16 cellular contexts compared by ENCODE assay signal in genomic region chr11:86803136-86803535, GRCh38. TPM values are rescaled to one million over a fixed set of nuclear protein-coding genes. Genes with fewer than 3 reads are reported as not detected.
DNase-seq lines count a peak whose midpoint lies in the region; ATAC-seq and TF ChIP-seq lines count a peak whose summit lies in the region.
"Had no signal": no experiment of that assay in that cellular context is flagged by ENCODE, and none has a peak within 500 bp of the region (broad histone marks: within the 10 kb centered on the region; RNA-seq: fewer than 3 reads in every experiment).

No MANE protein-coding gene starts in this region.

- no peaks in the 10 kb centered on the region for H3K9me2 ChIP-seq in HCT116 (ENCODE audit: insufficient read depth)

- H3F3A ChIP-seq in smooth muscle cell (ENCODE audit: low read depth) = peaks cover 30% of the 10 kb centered on the region

- no peaks in the 10 kb centered on the region for H3K9me3 Mint-ChIP-seq in activated naive CD4-positive, alpha-beta T cell treated with anti-CD3 and anti-CD28 coated beads for 36 hours
- H3K9me3 Mint-ChIP-seq: GM23338 had no signal

- no peak overlapping the region for H3K27ac Mint-ChIP-seq in activated naive CD4-positive, alpha-beta T cell treated with anti-CD3 and anti-CD28 coated beads for 36 hours
- H3K27ac Mint-ChIP-seq: activated CD4-positive, alpha-beta T cell treated with anti-CD3 and anti-CD28 coated beads for 36 hours; GM23338 had no signal

- no peaks in the 10 kb centered on the region for H4K20me1 ChIP-seq in HCT116 (ENCODE audit: insufficient read depth)
- no peaks in the 10 kb centered on the region for H4K20me1 ChIP-seq in smooth muscle cell (ENCODE audit: low read depth)

- WGBS in smooth muscle cell (ENCODE audit: low lambda C conversion rate) = 79% methylated on average over 1 of the region's 1 CpG

- H2AFZ ChIP-seq in HCT116 (ENCODE audit: low read depth, low read length, poor library complexity, severe bottlenecking) (no peak overlapping the region), smooth muscle cell (ENCODE audit: low read depth) (no peak overlapping the region)
- H2AFZ ChIP-seq: GM23338 had no signal

- H3K79me2 ChIP-seq in HCT116 (ENCODE audit: insufficient read depth, low read length) (no peaks in the 10 kb centered on the region), smooth muscle cell (ENCODE audit: low read depth) (peaks cover 68% of the 10 kb centered on the region)

- no peak overlapping the region for H3K4me3 Mint-ChIP-seq in activated naive CD4-positive, alpha-beta T cell treated with anti-CD3 and anti-CD28 coated beads for 36 hours
- H3K4me3 Mint-ChIP-seq: activated CD4-positive, alpha-beta T cell treated with anti-CD3 and anti-CD28 coated beads for 36 hours; GM23338 had no signal

- no peak overlapping the region for H3K4me3 ChIP-seq in HCT116 (replicated peaks in 1 of 2; ENCODE audit: low read depth in 1 of 2, low read length in 2 of 2)
- H3K4me3 ChIP-seq in astrocyte of the spinal cord (ENCODE audit: low read depth, low read length) = peak overlapping the region; percentile 86
- H3K4me3 ChIP-seq in lower lobe of right lung = peak overlapping the region; percentile 61
- H3K4me3 ChIP-seq in smooth muscle cell = peak overlapping the region; percentile 88
- H3K4me3 ChIP-seq: gastrocnemius medialis, GM23338, right atrium auricular region had no signal

- H3K4me1 Mint-ChIP-seq in activated naive CD4-positive, alpha-beta T cell treated with anti-CD3 and anti-CD28 coated beads for 36 hours (ENCODE audit: low read depth) = peaks cover 53% of the 10 kb centered on the region

- in situ Hi-C loops in astrocyte of the spinal cord (cut with HindIII; ENCODE audit: low sequenced_read_pairs) = no loop called here

- TF ChIP-seq CTCF in HCT116 (IDR thresholded peaks at IDR 0.05 in 2 of 3, conservative IDR thresholded peaks at IDR 0.05 in 1 of 3; ENCODE audit: borderline replicate concordance in 1 of 3, insufficient read depth in 1 of 3, low read depth in 2 of 3, low read length in 2 of 3) (no peak), astrocyte of the spinal cord (IDR thresholded peaks at IDR 0.05; ENCODE audit: low read depth, low read length) (no peak), lower lobe of right lung (IDR thresholded peaks at IDR 0.05) (no peak), smooth muscle cell (IDR thresholded peaks at IDR 0.05; ENCODE audit: borderline replicate concordance, insufficient read depth, poor library complexity, severe bottlenecking) (no peak)

- intact Hi-C loops in HCT116 (cut with micrococcal nuclease) = loop anchor here (5.0 kb wide), 3 partner anchors 61 to 196 kb away; no protein-coding TSS in a partner anchor
- intact Hi-C loops in lower lobe of right lung (cut with DNase I) = no loop called here
- intact Hi-C loops in activated naive CD4-positive, alpha-beta T cell treated with anti-CD3 and anti-CD28 coated beads for 36 hours (cut with micrococcal nuclease) = loop anchor here (2.0 to 5.0 kb wide), 2 partner anchors 132 to 196 kb away; no protein-coding TSS in a partner anchor

- peaks cover 7% of the 10 kb centered on the region for H3K27me3 ChIP-seq in HCT116 (ENCODE audit: insufficient read depth, low read length)
- H3K27me3 ChIP-seq in lower lobe of right lung (ENCODE audit: low read depth) = peaks cover 5% of the 10 kb centered on the region
- H3K27me3 ChIP-seq in smooth muscle cell (ENCODE audit: low read depth) = no peaks in the 10 kb centered on the region
- H3K27me3 ChIP-seq: gastrocnemius medialis, right atrium auricular region had no signal

- BruUV-seq in HCT116 (replicated peaks; lab: Mats Ljungman, UMichigan) = no TSS peak

- DNase-seq in HCT116 (ENCODE audit: low read depth, low spot score) (no peak), astrocyte of the spinal cord (ENCODE audit: low read depth, low spot score) (no peak), lower lobe of right lung (no peak), smooth muscle cell (lab: John Stamatoyannopoulos, UW; ENCODE audit: unreplicated experiment) (no peak), SIG-M5 treated with dmso at 0.1 percent for 504 hours (lab: John Stamatoyannopoulos, UW; ENCODE audit: unreplicated experiment) (no peak), DMS 273 (lab: John Stamatoyannopoulos, UW; ENCODE audit: unreplicated experiment) (no peak), foreskin melanocyte (no peak)
- no peak for DNase-seq in activated naive CD4-positive, alpha-beta T cell treated with anti-CD3 and anti-CD28 coated beads for 36 hours
- DNase-seq: activated T-cell treated with anti-CD3 and anti-CD28 coated beads, Interleukin-2, amount 50 U/mL, for 1 hour; BE2C; gastrocnemius medialis; NCI-H2081 treated with DMSO at 0.1 percent for 48 hours had no signal

- no peaks in the 10 kb centered on the region for H3K36me3 Mint-ChIP-seq in activated naive CD4-positive, alpha-beta T cell treated with anti-CD3 and anti-CD28 coated beads for 36 hours (ENCODE audit: low read depth)

- no peaks in the 10 kb centered on the region for H3K9me3 ChIP-seq in HCT116 (ENCODE audit: control insufficient read depth in 1 of 2, insufficient read depth in 1 of 2, low read depth in 1 of 2, low read length in 2 of 2)
- no peaks in the 10 kb centered on the region for H3K9me3 ChIP-seq in lower lobe of right lung
- H3K9me3 ChIP-seq in smooth muscle cell (replicated peaks; ENCODE audit: low read depth) = no peaks in the 10 kb centered on the region
- H3K9me3 ChIP-seq: BE2C, gastrocnemius medialis, right atrium auricular region had no signal

- RAD21 ChIA-PET in HCT116 (lab: Charles Lee; ENCODE audit: low non-redundant PET in 1 of 2, low total read pairs in 2 of 2, uncharacterized antibody in 2 of 2, unreplicated experiment in 2 of 2) = interaction anchor here in 1 of 2 experiments (1.1 kb wide), 1 partner anchor 195 kb away, joined by 3 read pairs; no protein-coding TSS in a partner anchor

- CTCF ChIA-PET in HCT116 (lab: Charles Lee) = interaction anchor here (1.8 kb wide), 1 partner anchor 195 kb away, joined by 7 read pairs; no protein-coding TSS in a partner anchor
- CTCF ChIA-PET in activated naive CD4-positive, alpha-beta T cell treated with anti-CD3 and anti-CD28 coated beads for 36 hours (lab: Charles Lee) = interaction anchor here (1.2 kb wide), 1 partner anchor 346 kb away, joined by 3 read pairs; no protein-coding TSS in a partner anchor

- TF ChIP-seq POLR2A in HCT116 (IDR thresholded peaks at IDR 0.05; ENCODE audit: borderline replicate concordance, extremely low read depth, insufficient read depth, insufficient read length) = no peak

- ATAC-seq in HCT116 (no peak), lower lobe of right lung (no peak)

- H3K27ac ChIP-seq in HCT116 (ENCODE audit: low read depth, low read length) (no peak overlapping the region), lower lobe of right lung (no peak overlapping the region), smooth muscle cell (ENCODE audit: low read depth) (peak overlapping the region; percentile 59)
- H3K27ac ChIP-seq: right atrium auricular region, RWPE1 had no signal

- H3K4me2 ChIP-seq in HCT116 (ENCODE audit: low read length) (peak overlapping the region; percentile 26; the same call in 1 of the 2 replicates), smooth muscle cell (peak overlapping the region; percentile 95)

- H3K36me3 ChIP-seq in HCT116 (ENCODE audit: control insufficient read depth in 1 of 2, insufficient read depth in 2 of 2, low read length in 2 of 2) (no peaks in the 10 kb centered on the region), lower lobe of right lung (no peaks in the 10 kb centered on the region), smooth muscle cell (ENCODE audit: low read depth) (no peaks in the 10 kb centered on the region)
- H3K36me3 ChIP-seq: BE2C, gastrocnemius medialis had no signal

- no peak for TF ChIP-seq RAD21 in HCT116 (IDR thresholded peaks at IDR 0.05; ENCODE audit: low read depth)

- no peak overlapping the region for H3K9ac ChIP-seq in HCT116 (ENCODE audit: low read length)
- H3K9ac ChIP-seq in smooth muscle cell (ENCODE audit: low read depth) = peak overlapping the region; percentile 13

- POLR2A ChIA-PET in HCT116 (lab: Charles Lee) = no interaction called here

- peaks cover 3 to 37% of the 10 kb centered on the region in 2 experiments for H3K4me1 ChIP-seq in HCT116 (ENCODE audit: control insufficient read depth in 1 of 2, insufficient read depth in 2 of 2, low read length in 2 of 2)
- H3K4me1 ChIP-seq in lower lobe of right lung = peaks cover 48% of the 10 kb centered on the region
- peaks cover 72% of the 10 kb centered on the region for H3K4me1 ChIP-seq in smooth muscle cell (ENCODE audit: low read depth)
- H3K4me1 ChIP-seq: BE2C had no signal

- peaks cover 47% of the 10 kb centered on the region for H3K27me3 Mint-ChIP-seq in activated naive CD4-positive, alpha-beta T cell treated with anti-CD3 and anti-CD28 coated beads for 36 hours (ENCODE audit: low read depth)

TF ChIP-seq in HCT116, 20 proteins besides CTCF, POLR2A, EP300 and RAD21 (continues in another document):
- TF ChIP-seq YY1 (IDR thresholded peaks at IDR 0.05; ENCODE audit: extremely low read depth, insufficient replicate concordance, low read depth, low read length) = no peak
- TF ChIP-seq TCF7L2 (IDR thresholded peaks at IDR 0.05; ENCODE audit: borderline replicate concordance, extremely low read depth, insufficient read depth, insufficient read length) = no peak
- no peak for TF ChIP-seq SP1 (IDR thresholded peaks at IDR 0.05; ENCODE audit: low read depth)
- no peak for TF ChIP-seq FOSL1 (IDR thresholded peaks at IDR 0.05; ENCODE audit: low read depth)
- no peak for TF ChIP-seq SRF (IDR thresholded peaks at IDR 0.05; ENCODE audit: low read depth)
- no peak for TF ChIP-seq ELF1 (IDR thresholded peaks at IDR 0.05; ENCODE audit: borderline replicate concordance, low read depth)
- TF ChIP-seq, protein P1, sequence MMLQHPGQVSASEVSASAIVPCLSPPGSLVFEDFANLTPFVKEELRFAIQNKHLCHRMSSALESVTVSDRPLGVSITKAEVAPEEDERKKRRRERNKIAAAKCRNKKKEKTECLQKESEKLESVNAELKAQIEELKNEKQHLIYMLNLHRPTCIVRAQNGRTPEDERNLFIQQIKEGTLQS (IDR thresholded peaks at IDR 0.05) = no peak
- no peak for TF ChIP-seq EZH2phosphoT487 (IDR thresholded peaks at IDR 0.05; ENCODE audit: borderline replicate concordance)

RNA-seq across cellular contexts. Expression of gene PRSS23, which starts 2.8 kb away (rescaled TPM):
- 3.8 TPM for total RNA-seq in HCT116 (2021; ENCODE audit: unreplicated experiment)
- polyA plus RNA-seq in HCT116 (2012) = 1.6 and 2.0 TPM in 2 replicates
- total RNA-seq in lower lobe of right lung = 40.3 TPM
- 123 and 132 TPM in 2 replicates for total RNA-seq in smooth muscle cell
- polyA plus RNA-seq in smooth muscle cell = 156 and 223 TPM in 2 replicates
- under 1 TPM; 0.35 to 0.38 TPM for total RNA-seq in activated naive CD4-positive, alpha-beta T cell treated with anti-CD3 and anti-CD28 coated beads for 36 hours

Comparison
In these comparisons a context has a peak if more than half of its experiments do, and no peak if none do; other contexts are left out.
1. H3K4me3 ChIP-seq: peak in astrocyte of the spinal cord (single experiment), lower lobe of right lung (single experiment) and smooth muscle cell (single experiment); none in HCT116 (0 of 2).